ENCODE assay signal across 1 cellular context in genomic region chr22:45435544-45436139, GRCh38.
TF ChIP-seq lines count a peak whose summit lies in the region.

No MANE protein-coding gene starts in this region.

TF ChIP-seq in GM23338, 12 proteins besides CTCF, POLR2A, EP300 and RAD21 (continued from another document):
- TF ChIP-seq, protein P1, sequence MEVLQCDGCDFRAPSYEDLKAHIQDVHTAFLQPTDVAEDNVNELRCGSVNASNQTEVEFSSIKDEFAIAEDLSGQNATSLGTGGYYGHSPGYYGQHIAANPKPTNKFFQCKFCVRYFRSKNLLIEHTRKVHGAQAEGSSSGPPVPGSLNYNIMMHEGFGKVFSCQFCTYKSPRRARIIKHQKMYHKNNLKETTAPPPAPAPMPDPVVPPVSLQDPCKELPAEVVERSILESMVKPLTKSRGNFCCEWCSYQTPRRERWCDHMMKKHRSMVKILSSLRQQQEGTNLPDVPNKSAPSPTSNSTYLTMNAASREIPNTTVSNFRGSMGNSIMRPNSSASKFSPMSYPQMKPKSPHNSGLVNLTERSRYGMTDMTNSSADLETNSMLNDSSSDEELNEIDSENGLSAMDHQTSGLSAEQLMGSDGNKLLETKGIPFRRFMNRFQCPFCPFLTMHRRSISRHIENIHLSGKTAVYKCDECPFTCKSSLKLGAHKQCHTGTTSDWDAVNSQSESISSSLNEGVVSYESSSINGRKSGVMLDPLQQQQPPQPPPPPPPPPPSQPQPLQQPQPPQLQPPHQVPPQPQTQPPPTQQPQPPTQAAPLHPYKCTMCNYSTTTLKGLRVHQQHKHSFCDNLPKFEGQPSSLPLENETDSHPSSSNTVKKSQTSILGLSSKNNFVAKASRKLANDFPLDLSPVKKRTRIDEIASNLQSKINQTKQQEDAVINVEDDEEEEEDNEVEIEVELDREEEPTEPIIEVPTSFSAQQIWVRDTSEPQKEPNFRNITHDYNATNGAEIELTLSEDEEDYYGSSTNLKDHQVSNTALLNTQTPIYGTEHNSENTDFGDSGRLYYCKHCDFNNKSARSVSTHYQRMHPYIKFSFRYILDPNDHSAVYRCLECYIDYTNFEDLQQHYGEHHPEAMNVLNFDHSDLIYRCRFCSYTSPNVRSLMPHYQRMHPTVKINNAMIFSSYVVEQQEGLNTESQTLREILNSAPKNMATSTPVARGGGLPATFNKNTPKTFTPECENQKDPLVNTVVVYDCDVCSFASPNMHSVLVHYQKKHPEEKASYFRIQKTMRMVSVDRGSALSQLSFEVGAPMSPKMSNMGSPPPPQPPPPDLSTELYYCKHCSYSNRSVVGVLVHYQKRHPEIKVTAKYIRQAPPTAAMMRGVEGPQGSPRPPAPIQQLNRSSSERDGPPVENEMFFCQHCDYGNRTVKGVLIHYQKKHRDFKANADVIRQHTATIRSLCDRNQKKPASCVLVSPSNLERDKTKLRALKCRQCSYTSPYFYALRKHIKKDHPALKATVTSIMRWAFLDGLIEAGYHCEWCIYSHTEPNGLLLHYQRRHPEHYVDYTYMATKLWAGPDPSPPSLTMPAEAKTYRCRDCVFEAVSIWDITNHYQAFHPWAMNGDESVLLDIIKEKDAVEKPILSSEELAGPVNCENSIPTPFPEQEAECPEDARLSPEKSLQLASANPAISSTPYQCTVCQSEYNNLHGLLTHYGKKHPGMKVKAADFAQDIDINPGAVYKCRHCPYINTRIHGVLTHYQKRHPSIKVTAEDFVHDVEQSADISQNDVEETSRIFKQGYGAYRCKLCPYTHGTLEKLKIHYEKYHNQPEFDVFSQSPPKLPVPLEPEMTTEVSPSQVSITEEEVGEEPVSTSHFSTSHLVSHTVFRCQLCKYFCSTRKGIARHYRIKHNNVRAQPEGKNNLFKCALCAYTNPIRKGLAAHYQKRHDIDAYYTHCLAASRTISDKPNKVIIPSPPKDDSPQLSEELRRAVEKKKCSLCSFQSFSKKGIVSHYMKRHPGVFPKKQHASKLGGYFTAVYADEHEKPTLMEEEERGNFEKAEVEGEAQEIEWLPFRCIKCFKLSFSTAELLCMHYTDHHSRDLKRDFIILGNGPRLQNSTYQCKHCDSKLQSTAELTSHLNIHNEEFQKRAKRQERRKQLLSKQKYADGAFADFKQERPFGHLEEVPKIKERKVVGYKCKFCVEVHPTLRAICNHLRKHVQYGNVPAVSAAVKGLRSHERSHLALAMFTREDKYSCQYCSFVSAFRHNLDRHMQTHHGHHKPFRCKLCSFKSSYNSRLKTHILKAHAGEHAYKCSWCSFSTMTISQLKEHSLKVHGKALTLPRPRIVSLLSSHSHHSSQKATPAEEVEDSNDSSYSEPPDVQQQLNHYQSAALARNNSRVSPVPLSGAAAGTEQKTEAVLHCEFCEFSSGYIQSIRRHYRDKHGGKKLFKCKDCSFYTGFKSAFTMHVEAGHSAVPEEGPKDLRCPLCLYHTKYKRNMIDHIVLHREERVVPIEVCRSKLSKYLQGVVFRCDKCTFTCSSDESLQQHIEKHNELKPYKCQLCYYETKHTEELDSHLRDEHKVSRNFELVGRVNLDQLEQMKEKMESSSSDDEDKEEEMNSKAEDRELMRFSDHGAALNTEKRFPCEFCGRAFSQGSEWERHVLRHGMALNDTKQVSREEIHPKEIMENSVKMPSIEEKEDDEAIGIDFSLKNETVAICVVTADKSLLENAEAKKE (CRISPR knock-in tag; IDR thresholded peaks at IDR 0.05), result no peak
TF ChIP-seq in GM23338: peak in this region for 0.
